In genomic region chr13:48184260-48184659, GRCh38 we compare ENCODE assay signal across 1 cellular context.
TF ChIP-seq lines count a peak whose summit lies in the region.

No MANE protein-coding gene starts in this region.

TF ChIP-seq in GM12878, 131 proteins besides CTCF, POLR2A, EP300 and RAD21 (continued from another document):
- TF ChIP-seq E4F1 (IDR thresholded peaks at IDR 0.05; ENCODE audit: borderline replicate concordance, partially characterized antibody) (no peak), PRDM15 (CRISPR knock-in tag; IDR thresholded peaks at IDR 0.05) (no peak), SP1 (IDR thresholded peaks at IDR 0.05; ENCODE audit: low read depth, low read length) (no peak), ZBED1 (IDR thresholded peaks at IDR 0.05; ENCODE audit: borderline replicate concordance) (no peak), ZZZ3 (IDR thresholded peaks at IDR 0.05; ENCODE audit: control insufficient read depth, insufficient read length, low read depth) (no peak), MEF2A (IDR thresholded peaks at IDR 0.05; ENCODE audit: insufficient read depth, low read depth, low read length) (0 out of 2 replicates have a peak, but pooled peaks have one; percentile 17), JUNB (IDR thresholded peaks at IDR 0.05) (0 out of 2 replicates have a peak, but pooled peaks have one; percentile 5), BCL11A (IDR thresholded peaks at IDR 0.05; ENCODE audit: low read depth, low read length) (peak; percentile 49; the same call in 1 of the 2 replicates), ZNF217 (IDR thresholded peaks at IDR 0.05) (0 out of 2 replicates have a peak, but pooled peaks have one; percentile 21), SPI1 (IDR thresholded peaks at IDR 0.05; ENCODE audit: borderline replicate concordance, insufficient read depth, low read depth, low read length) (peak; percentile 71; the same call in 1 of the 2 replicates), HDAC6 (IDR thresholded peaks at IDR 0.05; ENCODE audit: unreplicated experiment) (no peak)
